ENCODE assay signal across 15 cellular contexts in genomic region chr16:62475573-62475972, GRCh38.
DNase-seq lines count a peak whose midpoint lies in the region; TF ChIP-seq lines count a peak whose summit lies in the region.
"Had no signal": no experiment of that assay in that cellular context is flagged by ENCODE, and none has a peak within 500 bp of the region (broad histone marks: within the 10 kb centered on the region; RNA-seq: fewer than 3 reads in every experiment).

No MANE protein-coding gene starts in this region.

- no peak for TF ChIP-seq POLR2A in ovary (IDR thresholded peaks at IDR 0.05)

- H3K4me1 Mint-ChIP-seq in endodermal cell, result no peaks in the 10 kb centered on the region
- H3K4me1 Mint-ChIP-seq: CD14-positive monocyte; CD4-positive, alpha-beta memory T cell; H9 had no signal

- peaks cover 27% of the 10 kb centered on the region for H3K9me3 Mint-ChIP-seq in endodermal cell

- no peak overlapping the region for H2BK15ac ChIP-seq in neuronal stem cell (ENCODE audit: low read length)

- H3K9ac ChIP-seq in endodermal cell (ENCODE audit: extremely low read depth, low read length, poor library complexity, severe bottlenecking) (no peak overlapping the region), neuronal stem cell (ENCODE audit: low read depth, low read length, poor library complexity) (no peak overlapping the region)
- H3K9ac ChIP-seq: BLaER1 had no signal

- intact Hi-C loops in ovary (cut with DNase I), result no loop called here

- DNase-seq in DMS 273 (lab: John Stamatoyannopoulos, UW; ENCODE audit: unreplicated experiment) (peak; percentile 20), DMS 273 treated with DMSO at 0.1 percent for 48 hours (lab: John Stamatoyannopoulos, UW) (no peak), BE2C (peak; percentile 24), endodermal cell (peak; percentile 52), neuronal stem cell (ENCODE audit: low spot score) (no peak), ovary (no peak), NCI-H1417 (lab: John Stamatoyannopoulos, UW) (no peak)
- DNase-seq: AML-193; Calu3; CD4-positive, alpha-beta memory T cell; H9 had no signal

- H3K27me3 ChIP-seq in BE2C (no peaks in the 10 kb centered on the region), endodermal cell (ENCODE audit: control insufficient read depth, insufficient read depth, low read length, poor library complexity, severe bottlenecking) (no peaks in the 10 kb centered on the region), neuronal stem cell (ENCODE audit: control insufficient read depth in 3 of 3, insufficient read depth in 3 of 3, low read depth in 1 of 3, low read length in 3 of 3) (no peaks in the 10 kb centered on the region), ovary (no peaks in the 10 kb centered on the region)
- H3K27me3 ChIP-seq: BLaER1 had no signal

- H3K4me3 ChIP-seq in BE2C (ENCODE audit: low read depth, low read length) (no peak overlapping the region), endodermal cell (ENCODE audit: low read length) (no peak overlapping the region), neuronal stem cell (ENCODE audit: low read length in 2 of 2) (no peak overlapping the region), ovary (no peak overlapping the region)
- H3K4me3 ChIP-seq: A549, BLaER1 had no signal

- H3K27ac ChIP-seq in endodermal cell (ENCODE audit: low read depth, low read length) (no peak overlapping the region), neuronal stem cell (replicated peaks; ENCODE audit: low read length) (no peak overlapping the region), ovary (no peak overlapping the region)
- H3K27ac ChIP-seq: 22Rv1, A549, BLaER1 had no signal

- H3K27ac Mint-ChIP-seq in endodermal cell, result no peak overlapping the region
- H3K27ac Mint-ChIP-seq: CD14-positive monocyte; CD4-positive, alpha-beta memory T cell; H9 had no signal

- H3K4me2 ChIP-seq in neuronal stem cell (ENCODE audit: insufficient read depth, low read length, poor library complexity, severe bottlenecking), result no peak overlapping the region
- H3K4me2 ChIP-seq: A549, BLaER1 had no signal

- no peak overlapping the region for H3K4ac ChIP-seq in neuronal stem cell (ENCODE audit: low read length)

- no peak overlapping the region for H2BK12ac ChIP-seq in neuronal stem cell (ENCODE audit: low read length)

- TF ChIP-seq CTCF in BE2C (IDR thresholded peaks at IDR 0.05; ENCODE audit: low read depth, low read length), result no peak
- TF ChIP-seq CTCF in endodermal cell (conservative IDR thresholded peaks at IDR 0.05), result no peak
- TF ChIP-seq CTCF in ovary (IDR thresholded peaks at IDR 0.05), result no peak

- H4K91ac ChIP-seq in neuronal stem cell (ENCODE audit: low read depth, low read length, poor library complexity), result no peak overlapping the region

- no peak overlapping the region for H2BK120ac ChIP-seq in neuronal stem cell (ENCODE audit: low read depth, low read length)

- H3K4me1 ChIP-seq in BE2C, result no peaks in the 10 kb centered on the region
- H3K4me1 ChIP-seq in endodermal cell (ENCODE audit: control insufficient read depth, insufficient read depth, low read length), result no peaks in the 10 kb centered on the region
- H3K4me1 ChIP-seq in neuronal stem cell (ENCODE audit: control insufficient read depth in 2 of 2, insufficient read depth in 1 of 2, low read depth in 1 of 2, low read length in 2 of 2), result no peaks in the 10 kb centered on the region
- H3K4me1 ChIP-seq in ovary (ENCODE audit: insufficient read depth), result no peaks in the 10 kb centered on the region
- H3K4me1 ChIP-seq: A549, BLaER1 had no signal

- no peak overlapping the region for H4K8ac ChIP-seq in neuronal stem cell (ENCODE audit: low read depth, low read length)

- peak overlapping the region; percentile 78 for H2AFZ ChIP-seq in neuronal stem cell (ENCODE audit: low read length)

- H3K9me3 ChIP-seq in BE2C (peaks cover 3% of the 10 kb centered on the region; the same call in 1 of the 2 replicates), endodermal cell (ENCODE audit: control insufficient read depth, low read length) (peaks cover 14% of the 10 kb centered on the region), neuronal stem cell (replicated peaks in 1 of 2; ENCODE audit: control insufficient read depth in 2 of 2, insufficient read depth in 1 of 2, low read depth in 1 of 2, low read length in 2 of 2) (peaks cover 0 to 14% of the 10 kb centered on the region in 2 donors), ovary (peaks cover 0 to 4% of the 10 kb centered on the region in 2 donors)
- H3K9me3 ChIP-seq: A549 had no signal

- H3K36me3 Mint-ChIP-seq in endodermal cell (ENCODE audit: low read depth), result no peaks in the 10 kb centered on the region
- H3K36me3 Mint-ChIP-seq: CD14-positive monocyte; CD4-positive, alpha-beta memory T cell had no signal

- no peak for TF ChIP-seq EP300 in ovary (IDR thresholded peaks at IDR 0.05)

- no peak overlapping the region for H3K4me3 Mint-ChIP-seq in endodermal cell
- H3K4me3 Mint-ChIP-seq: CD14-positive monocyte; CD4-positive, alpha-beta memory T cell; H9 had no signal

- H3K36me3 ChIP-seq in BE2C (no peaks in the 10 kb centered on the region), endodermal cell (ENCODE audit: control insufficient read depth, insufficient read depth, low read length) (no peaks in the 10 kb centered on the region), neuronal stem cell (replicated peaks in 1 of 2; ENCODE audit: control insufficient read depth in 2 of 2, insufficient read depth in 2 of 2, low read length in 2 of 2) (no peaks in the 10 kb centered on the region), ovary (no peaks in the 10 kb centered on the region)
- H3K36me3 ChIP-seq: BLaER1 had no signal

- no peak overlapping the region for H2BK5ac ChIP-seq in neuronal stem cell (ENCODE audit: low read length)

- H3K14ac ChIP-seq in neuronal stem cell (ENCODE audit: low read length), result no peak overlapping the region

- H2AK5ac ChIP-seq in neuronal stem cell (ENCODE audit: low read depth, low read length), result no peak overlapping the region

- no peaks in the 10 kb centered on the region for H3K79me1 ChIP-seq in neuronal stem cell (ENCODE audit: low read depth, low read length)

- H3K23ac ChIP-seq in neuronal stem cell (ENCODE audit: low read depth, low read length, poor library complexity), result no peak overlapping the region

- H3K18ac ChIP-seq in neuronal stem cell (ENCODE audit: low read length), result no peak overlapping the region

- no peaks in the 10 kb centered on the region for H3K27me3 Mint-ChIP-seq in endodermal cell (ENCODE audit: insufficient read depth)
- H3K27me3 Mint-ChIP-seq: CD4-positive, alpha-beta memory T cell had no signal

Comparison
In these comparisons a context has a peak if more than half of its experiments do, and no peak if none do; other contexts are left out.
1. DNase-seq: peak in DMS 273 (single experiment), BE2C (single experiment) and endodermal cell (single experiment); none in DMS 273 treated with DMSO at 0.1 percent for 48 hours (single experiment), neuronal stem cell (single experiment), ovary (0 of 5) and NCI-H1417 (0 of 3).